ENCODE assay signal across 8 cellular contexts in genomic region chr6:166958926-166959861, GRCh38. TPM values are rescaled to one million over a fixed set of nuclear protein-coding genes. Genes with fewer than 3 reads are reported as not detected.
DNase-seq lines count a peak whose midpoint lies in the region; ATAC-seq and TF ChIP-seq lines count a peak whose summit lies in the region.

No MANE protein-coding gene starts in this region.

- peak overlapping the region; percentile 95 for H3K27ac ChIP-seq in CD4-positive, CD25-positive, alpha-beta regulatory T cell (ENCODE audit: insufficient read depth, low read length, poor library complexity, severe bottlenecking)
- H3K27ac ChIP-seq in thyroid gland: peak overlapping the region; percentile 14 to 97 (median 16)

- H3K27me3 ChIP-seq in CD4-positive, CD25-positive, alpha-beta regulatory T cell (ENCODE audit: control insufficient read depth, insufficient read depth, low read length): no peaks in the 10 kb centered on the region
- no peaks in the 10 kb centered on the region for H3K27me3 ChIP-seq in thyroid gland

- H3K27ac Mint-ChIP-seq in CD4-positive, CD25-positive, alpha-beta regulatory T cell: peak overlapping the region; percentile 97 to 99 (median 98)
- H3K27ac Mint-ChIP-seq in activated CD4-positive, alpha-beta memory T cell treated with anti-CD3 and anti-CD28 coated beads for 36 hours: peak overlapping the region; percentile 94
- H3K27ac Mint-ChIP-seq in immature natural killer cell: peak overlapping the region; percentile 91 to 99 (median 95)

- no peak for TF ChIP-seq CTCF in thyroid gland (IDR thresholded peaks at IDR 0.05)

- CTCF ChIA-PET in activated CD4-positive, alpha-beta memory T cell treated with anti-CD3 and anti-CD28 coated beads for 36 hours (lab: Charles Lee): interaction anchor here (0.9 to 1.2 kb wide), 2 partner anchors 22 to 31 kb away, joined by 3 read pairs; no protein-coding TSS in a partner anchor

- no peak for ATAC-seq in CD4-positive, CD25-positive, alpha-beta regulatory T cell (ENCODE audit: low read depth in 2 of 2)
- peak; percentile 17 for ATAC-seq in HG02610 (IDR thresholded peaks at IDR 0.05; ENCODE audit: unreplicated experiment)
- ATAC-seq in sciatic nerve: no peak

- H3K4me3 Mint-ChIP-seq in CD4-positive, CD25-positive, alpha-beta regulatory T cell: peak overlapping the region; percentile 84 to 98 (median 95)
- peak overlapping the region; percentile 68 for H3K4me3 Mint-ChIP-seq in activated CD4-positive, alpha-beta memory T cell treated with anti-CD3 and anti-CD28 coated beads for 36 hours
- peak overlapping the region; percentile 89 to 96 (median 92) for H3K4me3 Mint-ChIP-seq in immature natural killer cell

- peak overlapping the region; percentile 63 for H3K4me3 ChIP-seq in CD4-positive, CD25-positive, alpha-beta regulatory T cell (ENCODE audit: low read depth, low read length)
- no peak overlapping the region for H3K4me3 ChIP-seq in thyroid gland (replicated peaks in 1 of 3)

- intact Hi-C loops in activated CD4-positive, alpha-beta memory T cell treated with anti-CD3 and anti-CD28 coated beads for 36 hours (cut with micrococcal nuclease): loop anchor here (1.0 to 10.0 kb wide), 4 partner anchors 8 to 544 kb away; partner anchors contain the start of gene RPS6KA2
- intact Hi-C loops in thyroid gland (cut with DNase I) (no loop called here), sciatic nerve (cut with DNase I) (no loop called here)

- peak; percentile 32 to 84 (median 60) for DNase-seq in CD4-positive, CD25-positive, alpha-beta regulatory T cell
- peak; percentile 59 for DNase-seq in activated CD4-positive, alpha-beta memory T cell treated with anti-CD3 and anti-CD28 coated beads for 36 hours
- peak; percentile 69 to 76 (median 72) for DNase-seq in immature natural killer cell
- DNase-seq in thyroid gland: no peak
- DNase-seq in NCI-H345 treated with DMSO at 0.1 percent for 48 hours (lab: John Stamatoyannopoulos, UW; ENCODE audit: unreplicated experiment): no peak
- DNase-seq in RKO (ENCODE audit: low spot score): no peak
- DNase-seq in sciatic nerve (ENCODE audit: low spot score): no peak

- peaks cover 8% of the 10 kb centered on the region for H3K36me3 Mint-ChIP-seq in CD4-positive, CD25-positive, alpha-beta regulatory T cell
- H3K36me3 Mint-ChIP-seq in activated CD4-positive, alpha-beta memory T cell treated with anti-CD3 and anti-CD28 coated beads for 36 hours: peaks cover 4% of the 10 kb centered on the region
- peaks cover 0 to 3% (median 2%) of the 10 kb centered on the region in 3 donors for H3K36me3 Mint-ChIP-seq in immature natural killer cell

- no peak for TF ChIP-seq POLR2A in thyroid gland (IDR thresholded peaks at IDR 0.05)

- peaks cover 51% of the 10 kb centered on the region for H3K4me1 ChIP-seq in CD4-positive, CD25-positive, alpha-beta regulatory T cell (ENCODE audit: control insufficient read depth, insufficient read depth, low read length, poor library complexity, severe bottlenecking)
- peaks cover 23 to 25% of the 10 kb centered on the region in 2 donors for H3K4me1 ChIP-seq in thyroid gland

- 73 to 74% methylated on average over 13 of the region's 13 CpGs for WGBS in thyroid gland, 2 donors

- H3K27me3 Mint-ChIP-seq in CD4-positive, CD25-positive, alpha-beta regulatory T cell: no peaks in the 10 kb centered on the region
- no peaks in the 10 kb centered on the region for H3K27me3 Mint-ChIP-seq in activated CD4-positive, alpha-beta memory T cell treated with anti-CD3 and anti-CD28 coated beads for 36 hours
- peaks cover 0 to 18% (median 15%) of the 10 kb centered on the region in 3 donors for H3K27me3 Mint-ChIP-seq in immature natural killer cell (ENCODE audit: low read depth in 3 of 3)

- H3K9me3 Mint-ChIP-seq in CD4-positive, CD25-positive, alpha-beta regulatory T cell: peaks cover 0 to 10% (median 5%) of the 10 kb centered on the region in 7 donors
- H3K9me3 Mint-ChIP-seq in activated CD4-positive, alpha-beta memory T cell treated with anti-CD3 and anti-CD28 coated beads for 36 hours: peaks cover 8% of the 10 kb centered on the region
- H3K9me3 Mint-ChIP-seq in immature natural killer cell: peaks cover 0 to 2% (median 0%) of the 10 kb centered on the region in 6 donors

- peaks cover 29 to 51% (median 37%) of the 10 kb centered on the region in 4 donors for H3K4me1 Mint-ChIP-seq in CD4-positive, CD25-positive, alpha-beta regulatory T cell
- H3K4me1 Mint-ChIP-seq in activated CD4-positive, alpha-beta memory T cell treated with anti-CD3 and anti-CD28 coated beads for 36 hours (ENCODE audit: low read depth): peaks cover 47% of the 10 kb centered on the region
- peaks cover 50 to 52% of the 10 kb centered on the region in 2 donors for H3K4me1 Mint-ChIP-seq in immature natural killer cell

- H3K9me3 ChIP-seq in CD4-positive, CD25-positive, alpha-beta regulatory T cell (ENCODE audit: control insufficient read depth in 2 of 2, low read length in 2 of 2): no peaks in the 10 kb centered on the region
- H3K9me3 ChIP-seq in thyroid gland: no peaks in the 10 kb centered on the region

- POLR2A ChIA-PET in activated CD4-positive, alpha-beta memory T cell treated with anti-CD3 and anti-CD28 coated beads for 36 hours (lab: Charles Lee): interaction anchor here (1.3 kb wide), 1 partner anchor 40 kb away, joined by 4 read pairs; the partner anchor contains the start of gene CEP43

- no peaks in the 10 kb centered on the region for H3K36me3 ChIP-seq in CD4-positive, CD25-positive, alpha-beta regulatory T cell (ENCODE audit: control insufficient read depth, insufficient read depth, low read length)
- no peaks in the 10 kb centered on the region for H3K36me3 ChIP-seq in thyroid gland

RNA-seq across cellular contexts. Expression of gene RNASET2, which starts 2.8 kb away (rescaled TPM):
- total RNA-seq in CD4-positive, CD25-positive, alpha-beta regulatory T cell: 213 TPM
- polyA plus RNA-seq in CD4-positive, CD25-positive, alpha-beta regulatory T cell: 100 to 1,000 TPM; 361 to 410 (median 381) TPM
- 10 to 100 TPM; 62.5 to 66.1 TPM for total RNA-seq in activated CD4-positive, alpha-beta memory T cell treated with anti-CD3 and anti-CD28 coated beads for 36 hours
- 100 to 1,000 TPM; 107 to 171 (median 131) TPM for polyA plus RNA-seq in immature natural killer cell
- 100 to 1,000 TPM in 2 of 4 donors, 10 to 100 TPM in 2; 51.6 to 138 (median 109) TPM for total RNA-seq in thyroid gland
- 70.4 TPM for total RNA-seq in sciatic nerve

RNA-seq across cellular contexts. Expression of gene CEP43, which starts 40.0 kb away (rescaled TPM):
- total RNA-seq in CD4-positive, CD25-positive, alpha-beta regulatory T cell: 32.5 TPM
- 1 to 10 TPM; 5.6 to 9.8 (median 7.4) TPM for polyA plus RNA-seq in CD4-positive, CD25-positive, alpha-beta regulatory T cell
- total RNA-seq in activated CD4-positive, alpha-beta memory T cell treated with anti-CD3 and anti-CD28 coated beads for 36 hours: 10 to 100 TPM; 19.5 to 21.3 TPM
- 1 to 10 TPM; 4.7 to 9.9 (median 6.9) TPM for polyA plus RNA-seq in immature natural killer cell
- 10 to 100 TPM; 30.0 to 39.9 (median 33.8) TPM for total RNA-seq in thyroid gland
- total RNA-seq in sciatic nerve: 18.8 TPM

Comparison
In these comparisons a context has a peak if more than half of its experiments do, and no peak if none do; other contexts are left out.
1. DNase-seq: peak in CD4-positive, CD25-positive, alpha-beta regulatory T cell (3 of 3), activated CD4-positive, alpha-beta memory T cell treated with anti-CD3 and anti-CD28 coated beads for 36 hours (single experiment) and immature natural killer cell (3 of 3); none in thyroid gland (0 of 2), NCI-H345 treated with DMSO at 0.1 percent for 48 hours (single experiment), RKO (single experiment) and sciatic nerve (single experiment).
2. Peak in every context shown above with its lines, with median percentiles within 50 percentile points of each other: H3K27ac Mint-ChIP-seq and H3K4me3 Mint-ChIP-seq.